In genomic region chr2:72140621-72140960, GRCh38 we compare ENCODE assay signal across 17 cellular contexts. TPM values are rescaled to one million over a fixed set of nuclear protein-coding genes. Genes with fewer than 3 reads are reported as not detected.
"Had no signal": no experiment of that assay in that cellular context is flagged by ENCODE, and none has a peak within 500 bp of the region (broad histone marks: within the 10 kb centered on the region; RNA-seq: fewer than 3 reads in every experiment).

No MANE protein-coding gene starts in this region.

- H3K9me3 ChIP-seq: ovary, upper lobe of right lung had no signal

- H3K4me3 Mint-ChIP-seq: activated CD4-positive, alpha-beta memory T cell treated with anti-CD3 and anti-CD28 coated beads for 36 hours; activated CD4-positive, alpha-beta T cell treated with anti-CD3 and anti-CD28 coated beads for 36 hours; activated CD8-positive, alpha-beta memory T cell treated with anti-CD3 and anti-CD28 coated beads, Interleukin-2, amount 10 ng/mL, durations not matched to agents 7 days and 5 days; activated naive CD8-positive, alpha-beta T cell treated with anti-CD3 and anti-CD28 coated beads, Interleukin-2, amount 10 ng/mL, durations not matched to agents 7 days and 5 days; activated T-cell treated with anti-CD3 and anti-CD28 coated beads, Interleukin-2, amount 50 U/mL, for 72 hours; effector memory CD8-positive, alpha-beta T cell had no signal

- H3K27ac Mint-ChIP-seq: activated CD4-positive, alpha-beta memory T cell treated with anti-CD3 and anti-CD28 coated beads for 36 hours; activated CD4-positive, alpha-beta T cell treated with anti-CD3 and anti-CD28 coated beads for 36 hours; activated CD8-positive, alpha-beta memory T cell treated with anti-CD3 and anti-CD28 coated beads, Interleukin-2, amount 10 ng/mL, durations not matched to agents 7 days and 5 days; activated naive CD8-positive, alpha-beta T cell treated with anti-CD3 and anti-CD28 coated beads, Interleukin-2, amount 10 ng/mL, durations not matched to agents 7 days and 5 days; activated T-cell treated with anti-CD3 and anti-CD28 coated beads, Interleukin-2, amount 50 U/mL, for 72 hours; effector memory CD8-positive, alpha-beta T cell had no signal

- H3K36me3 ChIP-seq: brain microvascular endothelial cell, ovary, upper lobe of right lung had no signal

- H3K36me3 Mint-ChIP-seq: activated CD4-positive, alpha-beta memory T cell treated with anti-CD3 and anti-CD28 coated beads for 36 hours; activated CD8-positive, alpha-beta memory T cell treated with anti-CD3 and anti-CD28 coated beads, Interleukin-2, amount 10 ng/mL, durations not matched to agents 7 days and 5 days; activated naive CD8-positive, alpha-beta T cell treated with anti-CD3 and anti-CD28 coated beads, Interleukin-2, amount 10 ng/mL, durations not matched to agents 7 days and 5 days had no signal

- H3K4me3 ChIP-seq: ovary, upper lobe of right lung had no signal

- H3K9me3 Mint-ChIP-seq: activated CD4-positive, alpha-beta memory T cell treated with anti-CD3 and anti-CD28 coated beads for 36 hours; activated naive CD8-positive, alpha-beta T cell treated with anti-CD3 and anti-CD28 coated beads, Interleukin-2, amount 10 ng/mL, durations not matched to agents 7 days and 5 days; activated T-cell treated with anti-CD3 and anti-CD28 coated beads, Interleukin-2, amount 50 U/mL, for 72 hours; effector memory CD8-positive, alpha-beta T cell had no signal

- H3K27ac ChIP-seq: brain microvascular endothelial cell, foreskin keratinocyte, ovary, upper lobe of right lung had no signal

- DNase-seq: activated CD4-positive, alpha-beta memory T cell treated with anti-CD3 and anti-CD28 coated beads for 36 hours; activated CD4-positive, alpha-beta T cell treated with anti-CD3 and anti-CD28 coated beads for 36 hours; activated CD8-positive, alpha-beta memory T cell treated with anti-CD3 and anti-CD28 coated beads, Interleukin-2, amount 10 ng/mL, durations not matched to agents 7 days and 5 days; activated gamma-delta T cell treated with Interleukin-2 at 50 U/mL for 16 hours; activated naive CD8-positive, alpha-beta T cell treated with anti-CD3 and anti-CD28 coated beads, Interleukin-2, amount 10 ng/mL, durations not matched to agents 7 days and 5 days; activated T-cell treated with anti-CD3 and anti-CD28 coated beads, Interleukin-2, amount 50 U/mL, for 72 hours; brain microvascular endothelial cell; dermis blood vessel endothelial cell; effector memory CD8-positive, alpha-beta T cell; foreskin keratinocyte; glutamatergic neuron; mesendoderm; stimulated activated CD4-positive, alpha-beta T cell treated with anti-CD3 and anti-CD28 coated beads, Interleukin-2, amount 100 ng/mL, for 48 hours; stimulated activated naive CD4-positive, alpha-beta T cell; T1000 had no signal

- H3K27me3 ChIP-seq: ovary had no signal

RNA-seq across cellular contexts. Expression of gene CYP26B1, which starts 7.1 kb away (rescaled TPM):
- total RNA-seq: activated CD4-positive, alpha-beta memory T cell treated with anti-CD3 and anti-CD28 coated beads for 36 hours; activated CD4-positive, alpha-beta T cell treated with anti-CD3 and anti-CD28 coated beads for 36 hours; activated CD8-positive, alpha-beta memory T cell treated with anti-CD3 and anti-CD28 coated beads, Interleukin-2, amount 10 ng/mL, durations not matched to agents 7 days and 5 days; activated naive CD8-positive, alpha-beta T cell treated with anti-CD3 and anti-CD28 coated beads, Interleukin-2, amount 10 ng/mL, durations not matched to agents 7 days and 5 days; activated T-cell treated with anti-CD3 and anti-CD28 coated beads, Interleukin-2, amount 50 U/mL, for 72 hours had no signal
